ENCODE assay signal across 35 cellular contexts in genomic region chr2:220574038-220574437, GRCh38.
"Had no signal": no experiment of that assay in that cellular context is flagged by ENCODE, and none has a peak within 500 bp of the region (broad histone marks: within the 10 kb centered on the region; RNA-seq: fewer than 3 reads in every experiment).

No MANE protein-coding gene starts in this region.

- H3K9ac ChIP-seq: SK-N-SH had no signal

- H3K4me3 Mint-ChIP-seq: activated B cell treated with CpG ODN at 0.5 μM for 24 hours; activated CD8-positive, alpha-beta T cell treated with anti-CD3 and anti-CD28 coated beads for 36 hours; activated naive CD8-positive, alpha-beta T cell treated with anti-CD3 and anti-CD28 coated beads for 36 hours; activated T-cell treated with anti-CD3 and anti-CD28 coated beads, Interleukin-2, amount 50 U/mL, for 72 hours; activated T-helper 17 cell treated with anti-CD3 and anti-CD28 coated beads, Interleukin-2, amount 50 U/mL, for 72 hours had no signal

- H3K27ac Mint-ChIP-seq: activated B cell treated with CpG ODN at 0.5 μM for 24 hours; activated CD8-positive, alpha-beta T cell treated with anti-CD3 and anti-CD28 coated beads for 36 hours; activated naive CD8-positive, alpha-beta T cell treated with anti-CD3 and anti-CD28 coated beads for 36 hours; activated T-cell treated with anti-CD3 and anti-CD28 coated beads, Interleukin-2, amount 50 U/mL, for 72 hours; activated T-helper 17 cell treated with anti-CD3 and anti-CD28 coated beads, Interleukin-2, amount 50 U/mL, for 72 hours had no signal

- H3K4me3 ChIP-seq: MG63, SJSA1 had no signal

- H3K27me3 ChIP-seq: brain microvascular endothelial cell, MG63, SJSA1 had no signal

- H3K27ac ChIP-seq: brain microvascular endothelial cell, SJSA1, VCaP had no signal

- H3K36me3 ChIP-seq: brain microvascular endothelial cell, MG63, SJSA1 had no signal

- H3K4me1 Mint-ChIP-seq: activated B cell treated with CpG ODN at 0.5 μM for 24 hours; activated naive CD8-positive, alpha-beta T cell treated with anti-CD3 and anti-CD28 coated beads for 36 hours; activated T-helper 17 cell treated with anti-CD3 and anti-CD28 coated beads, Interleukin-2, amount 50 U/mL, for 72 hours had no signal

- H3K4me1 ChIP-seq: SJSA1 had no signal

- FAIRE-seq: colon had no signal

- DNase-seq: activated B cell treated with CpG ODN at 0.5 μM for 24 hours; activated CD4-positive, alpha-beta T cell treated with anti-CD3 and anti-CD28 coated beads for 4 hours; activated CD4-positive, CD25-positive, alpha-beta regulatory T cell treated with anti-CD3 and anti-CD28 coated beads, Interleukin-2, amount 50 U/mL, for 72 hours; activated CD8-positive, alpha-beta T cell treated with anti-CD3 and anti-CD28 coated beads for 36 hours; activated effector memory CD4-positive, alpha-beta T cell treated with anti-CD3 and anti-CD28 coated beads, Interleukin-2, amount 50 U/mL, for 16 hours; activated naive CD4-positive, alpha-beta T cell; activated naive CD4-positive, alpha-beta T cell treated with anti-CD3 and anti-CD28 coated beads, Interleukin-2, amount 50 U/mL, for 16 hours; activated naive CD8-positive, alpha-beta T cell treated with anti-CD3 and anti-CD28 coated beads for 36 hours; activated T-cell treated with anti-CD3 and anti-CD28 coated beads, Interleukin-2, amount 50 U/mL, for 1 hour; activated T-cell treated with anti-CD3 and anti-CD28 coated beads, Interleukin-2, amount 50 U/mL, for 72 hours; amniotic stem cell; aorta; brain microvascular endothelial cell; central memory CD4-positive, alpha-beta T cell; Kasumi-1; MG63; NCI-H1092 treated with DMSO at 0.1 percent for 48 hours; NCI-H1417 treated with DMSO at 0.1 percent for 48 hours; NCI-H187 treated with DMSO at 0.1 percent for 48 hours; NCI-H2081; NCI-H226; NCI-H446 treated with DMSO at 0.1 percent for 48 hours; NCI-H524; RPMI8226; SHP77 treated with DMSO at 0.1 percent for 48 hours; SK-N-SH; SW 1271; T-helper 1 cell; T-helper 2 cell; T-helper 9 cell had no signal

- H3K27me3 Mint-ChIP-seq: activated CD8-positive, alpha-beta T cell treated with anti-CD3 and anti-CD28 coated beads for 36 hours; activated naive CD8-positive, alpha-beta T cell treated with anti-CD3 and anti-CD28 coated beads for 36 hours had no signal

- H3K4me2 ChIP-seq: SK-N-SH had no signal

- ATAC-seq: activated CD8-positive, alpha-beta T cell treated with anti-CD3 and anti-CD28 coated beads for 36 hours; activated T-cell treated with anti-CD3 and anti-CD28 coated beads, Interleukin-2, amount 50 U/mL, for 72 hours; activated T-helper 17 cell treated with anti-CD3 and anti-CD28 coated beads, Interleukin-2, amount 50 U/mL, for 72 hours; Panc1 had no signal

- H3K9me3 Mint-ChIP-seq: activated B cell treated with CpG ODN at 0.5 μM for 24 hours; activated CD8-positive, alpha-beta T cell treated with anti-CD3 and anti-CD28 coated beads for 36 hours; activated naive CD8-positive, alpha-beta T cell treated with anti-CD3 and anti-CD28 coated beads for 36 hours; activated T-helper 17 cell treated with anti-CD3 and anti-CD28 coated beads, Interleukin-2, amount 50 U/mL, for 72 hours had no signal

- H3K36me3 Mint-ChIP-seq: activated naive CD8-positive, alpha-beta T cell treated with anti-CD3 and anti-CD28 coated beads for 36 hours had no signal

- H3K9me3 ChIP-seq: MG63, SJSA1, SK-N-SH had no signal
